1 cellular context compared by ENCODE assay signal in the genomic region with DNA sequence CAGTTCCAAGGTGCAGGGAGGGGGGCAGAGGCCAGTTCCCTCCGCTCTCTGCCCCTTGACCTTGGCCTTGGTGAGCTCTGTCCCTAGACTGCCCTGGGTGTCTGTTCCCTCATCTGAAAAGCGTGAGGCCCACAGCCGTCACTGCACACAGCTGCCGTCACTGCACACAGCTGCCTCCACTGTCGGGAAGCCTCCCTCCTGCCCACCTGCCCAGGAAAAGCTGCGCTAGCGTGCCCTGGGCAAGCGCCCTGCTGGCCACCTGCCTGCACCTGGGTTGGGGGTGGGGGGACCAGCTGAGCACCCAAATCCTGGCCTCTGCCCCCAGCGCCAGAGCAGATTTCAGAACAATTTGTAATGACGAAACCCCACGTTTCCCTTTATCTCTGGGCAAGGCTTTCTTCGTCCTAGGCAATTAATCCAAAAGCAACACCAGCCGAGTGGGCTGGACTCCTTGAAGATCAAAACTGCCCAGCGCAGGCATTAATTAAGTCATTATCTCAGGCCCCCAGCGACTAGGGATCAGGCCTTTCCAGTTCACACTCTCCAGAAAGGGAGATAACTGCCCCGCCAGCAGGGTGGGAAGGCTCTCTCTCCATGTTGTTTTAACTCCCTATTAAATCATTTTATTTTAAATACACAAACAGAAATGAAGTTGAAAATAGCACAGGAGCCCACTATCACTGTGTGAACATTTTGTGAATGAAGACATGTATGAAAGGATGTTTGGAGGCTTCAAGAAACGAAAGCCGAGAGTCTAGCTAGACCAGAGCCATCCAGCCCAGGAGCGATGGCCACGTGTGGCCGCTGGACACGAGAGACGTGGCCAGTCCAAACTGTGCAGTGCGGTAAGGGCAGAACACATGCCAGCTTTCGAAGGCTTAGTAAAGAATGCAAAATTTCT.
A peak's percentile ranks its signal among the peaks of the same experiment; 100 is the strongest.
TF ChIP-seq lines count a peak whose summit lies in the region.

No MANE protein-coding gene starts in this region.

TF ChIP-seq in K562, 482 proteins besides CTCF, POLR2A, EP300 and RAD21 (continued from another document and continues in another):
- TF ChIP-seq MGA (IDR thresholded peaks at IDR 0.05), result peak; percentile 71
- peak in 1 of 2 experiments; percentile 55; a peak in 2 of 4 replicates for TF ChIP-seq TRIM24 (IDR thresholded peaks at IDR 0.05)
- TF ChIP-seq FOXA3 (CRISPR knock-in tag; conservative IDR thresholded peaks at IDR 0.05 in 1 of 2, IDR thresholded peaks at IDR 0.05 in 1 of 2), result no peak
- 0 out of 4 replicates have a peak, but pooled peaks of 1 of the 2 experiments have one; percentile 29 for TF ChIP-seq ARNT (IDR thresholded peaks at IDR 0.05)
- no peak for TF ChIP-seq MTA3 (IDR thresholded peaks at IDR 0.05; ENCODE audit: borderline replicate concordance)
- no peak for TF ChIP-seq JUND (IDR thresholded peaks at IDR 0.05; ENCODE audit: borderline replicate concordance, low read depth, low read length)
- no peak for TF ChIP-seq JUND (tag; IDR thresholded peaks at IDR 0.05; ENCODE audit: borderline replicate concordance, low read depth, low read length)
- peak; percentile 50; the same call in 1 of the 2 replicates for TF ChIP-seq L3MBTL2 (IDR thresholded peaks at IDR 0.05)
- TF ChIP-seq, protein P1, sequence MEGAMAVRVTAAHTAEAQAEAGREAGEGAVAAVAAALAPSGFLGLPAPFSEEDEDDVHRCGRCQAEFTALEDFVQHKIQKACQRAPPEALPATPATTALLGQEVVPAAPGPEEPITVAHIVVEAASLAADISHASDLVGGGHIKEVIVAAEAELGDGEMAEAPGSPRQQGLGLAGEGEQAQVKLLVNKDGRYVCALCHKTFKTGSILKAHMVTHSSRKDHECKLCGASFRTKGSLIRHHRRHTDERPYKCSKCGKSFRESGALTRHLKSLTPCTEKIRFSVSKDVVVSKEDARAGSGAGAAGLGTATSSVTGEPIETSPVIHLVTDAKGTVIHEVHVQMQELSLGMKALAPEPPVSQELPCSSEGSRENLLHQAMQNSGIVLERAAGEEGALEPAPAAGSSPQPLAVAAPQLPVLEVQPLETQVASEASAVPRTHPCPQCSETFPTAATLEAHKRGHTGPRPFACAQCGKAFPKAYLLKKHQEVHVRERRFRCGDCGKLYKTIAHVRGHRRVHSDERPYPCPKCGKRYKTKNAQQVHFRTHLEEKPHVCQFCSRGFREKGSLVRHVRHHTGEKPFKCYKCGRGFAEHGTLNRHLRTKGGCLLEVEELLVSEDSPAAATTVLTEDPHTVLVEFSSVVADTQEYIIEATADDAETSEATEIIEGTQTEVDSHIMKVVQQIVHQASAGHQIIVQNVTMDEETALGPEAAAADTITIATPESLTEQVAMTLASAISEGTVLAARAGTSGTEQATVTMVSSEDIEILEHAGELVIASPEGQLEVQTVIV (CRISPR knock-in tag; IDR thresholded peaks at IDR 0.05; ENCODE audit: borderline replicate concordance), result no peak
- TF ChIP-seq SP1 (CRISPR knock-in tag; IDR thresholded peaks at IDR 0.05), result no peak
- no peak for TF ChIP-seq ZNF778 (CRISPR knock-in tag; IDR thresholded peaks at IDR 0.05)
- TF ChIP-seq NFYB (IDR thresholded peaks at IDR 0.05; ENCODE audit: extremely low read depth, insufficient read length), result no peak
- TF ChIP-seq SMAD4 (CRISPR knock-in tag; conservative IDR thresholded peaks at IDR 0.05), result no peak
- TF ChIP-seq ZNF431 (CRISPR knock-in tag; IDR thresholded peaks at IDR 0.05), result peak; percentile 26; the same call in 1 of the 2 replicates
- TF ChIP-seq ZNF444 (CRISPR knock-in tag; IDR thresholded peaks at IDR 0.05), result no peak
- 0 out of 2 replicates have a peak, but pooled peaks have one; percentile 19 for TF ChIP-seq ATF7 (IDR thresholded peaks at IDR 0.05)
- TF ChIP-seq NR4A1 (CRISPR knock-in tag; IDR thresholded peaks at IDR 0.05), result no peak
- 0 out of 2 replicates have a peak, but pooled peaks have one; percentile 30 for TF ChIP-seq NR4A1 (tag; IDR thresholded peaks at IDR 0.05)
- TF ChIP-seq EP400 (IDR thresholded peaks at IDR 0.05), result 0 out of 2 replicates have a peak, but pooled peaks have one; percentile 15
- TF ChIP-seq ETS2 (tag; IDR thresholded peaks at IDR 0.05; ENCODE audit: borderline replicate concordance, poor library complexity, severe bottlenecking), result no peak
- no peak for TF ChIP-seq ZBTB43 (CRISPR knock-in tag; IDR thresholded peaks at IDR 0.05)
- peak; percentile 79 for TF ChIP-seq TAL1 (IDR thresholded peaks at IDR 0.05)
- TF ChIP-seq, protein P2, sequence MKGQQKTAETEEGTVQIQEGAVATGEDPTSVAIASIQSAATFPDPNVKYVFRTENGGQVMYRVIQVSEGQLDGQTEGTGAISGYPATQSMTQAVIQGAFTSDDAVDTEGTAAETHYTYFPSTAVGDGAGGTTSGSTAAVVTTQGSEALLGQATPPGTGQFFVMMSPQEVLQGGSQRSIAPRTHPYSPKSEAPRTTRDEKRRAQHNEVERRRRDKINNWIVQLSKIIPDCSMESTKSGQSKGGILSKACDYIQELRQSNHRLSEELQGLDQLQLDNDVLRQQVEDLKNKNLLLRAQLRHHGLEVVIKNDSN (CRISPR knock-in tag; IDR thresholded peaks at IDR 0.05), result no peak
- TF ChIP-seq, protein P3, sequence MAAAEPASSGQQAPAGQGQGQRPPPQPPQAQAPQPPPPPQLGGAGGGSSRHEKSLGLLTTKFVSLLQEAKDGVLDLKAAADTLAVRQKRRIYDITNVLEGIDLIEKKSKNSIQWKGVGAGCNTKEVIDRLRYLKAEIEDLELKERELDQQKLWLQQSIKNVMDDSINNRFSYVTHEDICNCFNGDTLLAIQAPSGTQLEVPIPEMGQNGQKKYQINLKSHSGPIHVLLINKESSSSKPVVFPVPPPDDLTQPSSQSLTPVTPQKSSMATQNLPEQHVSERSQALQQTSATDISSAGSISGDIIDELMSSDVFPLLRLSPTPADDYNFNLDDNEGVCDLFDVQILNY (CRISPR knock-in tag; IDR thresholded peaks at IDR 0.05), result no peak
- TF ChIP-seq ZFP1 (CRISPR knock-in tag; IDR thresholded peaks at IDR 0.05), result no peak
- no peak for TF ChIP-seq MCM5 (IDR thresholded peaks at IDR 0.05; ENCODE audit: low read depth)
- TF ChIP-seq, protein P4, sequence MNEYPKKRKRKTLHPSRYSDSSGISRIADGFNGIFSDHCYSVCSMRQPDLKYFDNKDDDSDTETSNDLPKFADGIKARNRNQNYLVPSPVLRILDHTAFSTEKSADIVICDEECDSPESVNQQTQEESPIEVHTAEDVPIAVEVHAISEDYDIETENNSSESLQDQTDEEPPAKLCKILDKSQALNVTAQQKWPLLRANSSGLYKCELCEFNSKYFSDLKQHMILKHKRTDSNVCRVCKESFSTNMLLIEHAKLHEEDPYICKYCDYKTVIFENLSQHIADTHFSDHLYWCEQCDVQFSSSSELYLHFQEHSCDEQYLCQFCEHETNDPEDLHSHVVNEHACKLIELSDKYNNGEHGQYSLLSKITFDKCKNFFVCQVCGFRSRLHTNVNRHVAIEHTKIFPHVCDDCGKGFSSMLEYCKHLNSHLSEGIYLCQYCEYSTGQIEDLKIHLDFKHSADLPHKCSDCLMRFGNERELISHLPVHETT (CRISPR knock-in tag; conservative IDR thresholded peaks at IDR 0.05 in 1 of 2, IDR thresholded peaks at IDR 0.05 in 1 of 2), result no peak
- no peak for TF ChIP-seq U2AF2 (optimal IDR thresholded peaks at IDR 0.05; ENCODE audit: low read depth, low read length)
- TF ChIP-seq SMARCA4 (IDR thresholded peaks at IDR 0.05), result peak; percentile 51; the same call in 1 of the 2 replicates
- TF ChIP-seq ZNF143 (CRISPR knock-in tag; IDR thresholded peaks at IDR 0.05), result no peak
- no peak for TF ChIP-seq RFX5 (IDR thresholded peaks at IDR 0.05; ENCODE audit: low read depth, low read length)
- TF ChIP-seq ADNP (tag; IDR thresholded peaks at IDR 0.05), result no peak
- no peak for TF ChIP-seq XRCC3 (IDR thresholded peaks at IDR 0.05)
- no peak for TF ChIP-seq ELF2 (CRISPR knock-in tag; IDR thresholded peaks at IDR 0.05)
- TF ChIP-seq NFIC (IDR thresholded peaks at IDR 0.05), result peak; percentile 52; the same call in 1 of the 2 replicates
